Comparison of ENCODE assay signal across 8 cellular contexts in the genomic region with DNA sequence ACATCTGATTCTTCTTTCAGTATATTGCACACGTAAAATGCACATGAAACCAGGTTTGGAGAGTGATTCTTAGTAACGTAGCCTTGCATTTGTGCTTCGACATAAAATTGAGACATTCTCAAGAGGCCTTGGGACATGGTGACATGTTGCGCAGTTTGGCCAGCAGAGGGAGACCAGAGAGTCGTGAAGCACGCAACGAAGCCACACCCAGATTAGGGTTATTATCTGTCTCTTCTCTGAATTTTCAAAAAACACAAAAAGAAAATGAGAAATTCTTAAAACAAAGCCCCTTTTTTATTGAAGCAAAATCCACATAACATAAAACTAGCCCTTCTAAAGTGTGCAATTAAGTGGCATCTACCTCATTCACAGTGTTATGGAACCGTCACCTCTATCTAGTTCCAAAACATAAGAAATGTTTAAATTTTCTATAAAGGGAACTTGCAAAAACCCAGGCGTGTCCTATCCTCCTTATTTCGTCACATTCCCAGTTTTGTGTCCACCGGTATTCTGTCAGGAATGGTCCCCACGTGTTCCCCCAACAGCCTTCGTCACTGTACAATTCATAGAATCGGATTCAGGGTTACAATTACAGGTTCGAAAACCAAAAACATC.
A peak's percentile ranks its signal among the peaks of the same experiment; 100 is the strongest.
DNase-seq lines count a peak whose midpoint lies in the region; ATAC-seq and TF ChIP-seq lines count a peak whose summit lies in the region.

No MANE protein-coding gene starts in this region.

- H2AFZ ChIP-seq in fibroblast of lung (ENCODE audit: low read length) = peak overlapping the region; percentile 2

- H3K27me3 ChIP-seq in Panc1 (ENCODE audit: control insufficient read depth, insufficient read depth, low read length) (no peaks in the 10 kb centered on the region), fibroblast of lung (ENCODE audit: control insufficient read depth, insufficient read depth, low read length) (no peaks in the 10 kb centered on the region)

- H3K27ac Mint-ChIP-seq in nephron = peak overlapping the region; percentile 99 to 100 (median 99)

- intact Hi-C loops in Panc1 (cut with micrococcal nuclease; ENCODE audit: unreplicated experiment) = loop anchor here (10.0 kb wide), 2 partner anchors 108 to 138 kb away; a partner anchor contains a TSS

- CTCF ChIA-PET in Panc1 (lab: Charles Lee) = no interaction called here

- POLR2A ChIA-PET in Panc1 (lab: Charles Lee) = no interaction called here

- H3K4me3 ChIP-seq in Panc1 (ENCODE audit: low read depth in 2 of 2, low read length in 2 of 2) (no peak overlapping the region), fibroblast of lung (replicated peaks in 1 of 4; ENCODE audit: control extremely low read depth in 1 of 4, insufficient read depth in 1 of 4, low read depth in 3 of 4, low read length in 4 of 4) (no peak overlapping the region)

- H3K4me1 Mint-ChIP-seq in nephron = peaks cover 62% of the 10 kb centered on the region

- H3K27me3 Mint-ChIP-seq in nephron (ENCODE audit: low read depth) = no peaks in the 10 kb centered on the region

- peaks cover 42% of the 10 kb centered on the region for H3K36me3 Mint-ChIP-seq in nephron (ENCODE audit: low read depth)

- peak overlapping the region in 1 of 3 experiments; percentile 41 for H3K4me3 Mint-ChIP-seq in nephron

- ATAC-seq in HG03439 (IDR thresholded peaks at IDR 0.05; ENCODE audit: unreplicated experiment) (peak; percentile 54), Panc1 (no peak; the same call in 1 of the 2 replicates), HG03571 (IDR thresholded peaks at IDR 0.05; ENCODE audit: unreplicated experiment) (no peak)
- ATAC-seq in stimulated activated naive CD8-positive, alpha-beta T cell treated with anti-CD3 and anti-CD28 coated beads, Interleukin-15, Interleukin-2, amounts not matched to agents 100 U/mL and 50 U/mL, for 24 hours = peak; percentile 62

- H3K9me3 Mint-ChIP-seq in nephron = peaks cover 51% of the 10 kb centered on the region

- H3K36me3 ChIP-seq in Panc1 (ENCODE audit: control insufficient read depth, insufficient read depth, low read length) (no peaks in the 10 kb centered on the region), fibroblast of lung (ENCODE audit: control insufficient read depth, insufficient read depth, low read length) (no peaks in the 10 kb centered on the region)

- H3K4me1 ChIP-seq in Panc1 (ENCODE audit: control insufficient read depth, insufficient read depth, low read length) (peaks cover 17% of the 10 kb centered on the region), fibroblast of lung (ENCODE audit: control insufficient read depth, extremely low read depth, insufficient read depth, low read length) (peaks cover 12% of the 10 kb centered on the region)

- H3K79me2 ChIP-seq in fibroblast of lung (ENCODE audit: control insufficient read depth, insufficient read depth, low read length) = no peaks in the 10 kb centered on the region

- BruUV-seq in Panc1 (replicated peaks; lab: Mats Ljungman, UMichigan) = no TSS peak

- H3K9me3 ChIP-seq in Panc1 (ENCODE audit: control insufficient read depth, insufficient read depth, low read depth, low read length) = no peaks in the 10 kb centered on the region
- H3K9me3 ChIP-seq in fibroblast of lung (ENCODE audit: control insufficient read depth, insufficient read depth, low read depth, low read length) = no peaks in the 10 kb centered on the region

- H3K27ac ChIP-seq in Panc1 (ENCODE audit: low read length) (peak overlapping the region; percentile 86), fibroblast of lung (ENCODE audit: insufficient read depth, low read length) (peak overlapping the region; percentile 71)

- no peak overlapping the region for H3K4me2 ChIP-seq in fibroblast of lung (ENCODE audit: extremely low read depth, insufficient read depth, low read length)

- H4K20me1 ChIP-seq in fibroblast of lung (ENCODE audit: control insufficient read depth, extremely low read depth, insufficient read depth, low read length) = no peaks in the 10 kb centered on the region

- DNase-seq in GF-D8 (lab: John Stamatoyannopoulos, UW) (peak; percentile 24), Panc1 (ENCODE audit: low read depth, low spot score) (no peak), activated T-helper 1 cell treated with Interleukin-2 at 50 U/mL for 16 hours (ENCODE audit: low read depth) (peak; percentile 54), fibroblast of lung (ENCODE audit: low read depth in 2 of 2) (peak; percentile 78 to 93)
- DNase-seq in stimulated activated naive CD8-positive, alpha-beta T cell treated with anti-CD3 and anti-CD28 coated beads, Interleukin-15, Interleukin-2, amounts not matched to agents 100 U/mL and 50 U/mL, for 24 hours = peak; percentile 75

- H3K9ac ChIP-seq in fibroblast of lung (ENCODE audit: insufficient read depth, low read length) = no peak overlapping the region

- in situ Hi-C loops in Panc1 (cut with HindIII; ENCODE audit: low pct_unique_long_range_greater_than_20kb, low sequenced_read_pairs) = no loop called here

- TF ChIP-seq CTCF in Panc1 (IDR thresholded peaks at IDR 0.05) (peak; percentile 76), fibroblast of lung (conservative IDR thresholded peaks at IDR 0.05 in 1 of 2, IDR thresholded peaks at IDR 0.05 in 1 of 2; ENCODE audit: low read depth in 1 of 2, low read length in 2 of 2) (peak; percentile 74 to 90), nephron (IDR thresholded peaks at IDR 0.05; ENCODE audit: unreplicated experiment in 3 of 3) (peak; percentile 51 to 61 (median 55))

Comparison
In these comparisons a context has a peak if more than half of its experiments do, and no peak if none do; other contexts are left out.
1. ATAC-seq: peak in HG03439 (single experiment) and stimulated activated naive CD8-positive, alpha-beta T cell treated with anti-CD3 and anti-CD28 coated beads, Interleukin-15, Interleukin-2, amounts not matched to agents 100 U/mL and 50 U/mL, for 24 hours (single experiment); none in Panc1 (single experiment) and HG03571 (single experiment).
2. Peak in every context shown above with its lines, with median percentiles within 50 percentile points of each other: CTCF ChIP-seq.